ENCODE assay signal across 1 cellular context in genomic region chr1:28265577-28265976, GRCh38.
TF ChIP-seq lines count a peak whose summit lies in the region.

No MANE protein-coding gene starts in this region.

TF ChIP-seq in HepG2, 621 proteins besides CTCF, POLR2A, EP300 and RAD21:
- TF ChIP-seq ZBTB37 (CRISPR knock-in tag; IDR thresholded peaks at IDR 0.05) (no peak), ZSCAN25 (CRISPR knock-in tag; IDR thresholded peaks at IDR 0.05) (no peak), PAXIP1 (CRISPR knock-in tag; conservative IDR thresholded peaks at IDR 0.05) (no peak), HNRNPUL1 (IDR thresholded peaks at IDR 0.05; ENCODE audit: low read depth, low read length) (no peak), ZNF44 (CRISPR knock-in tag; IDR thresholded peaks at IDR 0.05) (no peak), HOXA5 (CRISPR knock-in tag; IDR thresholded peaks at IDR 0.05) (no peak), XRCC5 (optimal IDR thresholded peaks at IDR 0.05; ENCODE audit: low read length) (no peak), ZNF619 (CRISPR knock-in tag; IDR thresholded peaks at IDR 0.05) (no peak), DPF2 (CRISPR knock-in tag; IDR thresholded peaks at IDR 0.05; ENCODE audit: borderline replicate concordance, low read depth) (no peak), MLX (CRISPR knock-in tag; IDR thresholded peaks at IDR 0.05) (no peak)
